In genomic region chr6:12182676-12183075, GRCh38 we compare ENCODE assay signal across 24 cellular contexts.
DNase-seq lines count a peak whose midpoint lies in the region; ATAC-seq, FAIRE-seq and TF ChIP-seq lines count a peak whose summit lies in the region.
"Had no signal": no experiment of that assay in that cellular context is flagged by ENCODE, and none has a peak within 500 bp of the region (broad histone marks: within the 10 kb centered on the region; RNA-seq: fewer than 3 reads in every experiment).

No MANE protein-coding gene starts in this region.

- no peaks in the 10 kb centered on the region for H3K4me1 ChIP-seq in K562 (replicated peaks in 1 of 2; ENCODE audit: control insufficient read depth in 2 of 2, insufficient read depth in 2 of 2, low read length in 2 of 2)
- no peaks in the 10 kb centered on the region for H3K4me1 ChIP-seq in naive thymus-derived CD4-positive, alpha-beta T cell (ENCODE audit: control insufficient read depth in 2 of 2, insufficient read depth in 2 of 2, low read length in 2 of 2)
- H3K4me1 ChIP-seq: adrenal gland, SJSA1, upper lobe of right lung had no signal

- no peaks in the 10 kb centered on the region for H3K9me3 Mint-ChIP-seq in activated CD4-positive, alpha-beta memory T cell treated with anti-CD3 and anti-CD28 coated beads for 36 hours
- no peaks in the 10 kb centered on the region for H3K9me3 Mint-ChIP-seq in activated CD4-positive, alpha-beta memory T cell treated with anti-CD3 and anti-CD28 coated beads, Interleukin-2, amount 10 ng/mL, durations not matched to agents 7 days and 5 days
- peaks cover 0 to 1% (median 0%) of the 10 kb centered on the region in 11 donors for H3K9me3 Mint-ChIP-seq in naive thymus-derived CD4-positive, alpha-beta T cell
- H3K9me3 Mint-ChIP-seq: CD14-positive monocyte; neural crest cell; stimulated activated naive CD8-positive, alpha-beta T cell treated with anti-CD3 and anti-CD28 coated beads, Interleukin-15, Interleukin-2, amounts not matched to agents 100 ng/mL and 50 ng/mL, for 24 hours; T-helper 2 cell treated with Interferon-gamma antibody and Interleukin-4, amounts not matched to agents 5 μg/mL and 100 μg/mL, for 36 hours had no signal

- no peaks in the 10 kb centered on the region for H3K9me1 ChIP-seq in K562 (ENCODE audit: control insufficient read depth, insufficient read depth, low read length)

- no peak overlapping the region for H3K27ac ChIP-seq in K562 (ENCODE audit: extremely low read depth, low read depth, low read length)
- no peak overlapping the region for H3K27ac ChIP-seq in naive thymus-derived CD4-positive, alpha-beta T cell (ENCODE audit: low read depth, low read length)
- H3K27ac ChIP-seq: adrenal gland, HL-60, SJSA1, upper lobe of right lung had no signal

- POLR2A ChIA-PET in activated CD4-positive, alpha-beta memory T cell treated with anti-CD3 and anti-CD28 coated beads for 36 hours (lab: Charles Lee), result no interaction called here
- POLR2A ChIA-PET in activated CD4-positive, alpha-beta memory T cell treated with anti-CD3 and anti-CD28 coated beads, Interleukin-2, amount 10 ng/mL, durations not matched to agents 7 days and 5 days (lab: Charles Lee), result no interaction called here
- POLR2A ChIA-PET in K562 (lab: Yijun Ruan, JAX), result no interaction called here
- POLR2A ChIA-PET in naive thymus-derived CD4-positive, alpha-beta T cell (lab: Charles Lee), result no interaction called here

- H3K36me3 ChIP-seq in MG63 (no peaks in the 10 kb centered on the region), K562 (ENCODE audit: control insufficient read depth, insufficient read depth, low read length) (no peaks in the 10 kb centered on the region)
- no peaks in the 10 kb centered on the region for H3K36me3 ChIP-seq in naive thymus-derived CD4-positive, alpha-beta T cell (ENCODE audit: control insufficient read depth in 2 of 3, insufficient read depth in 3 of 3, low read length in 3 of 3)
- H3K36me3 ChIP-seq: adrenal gland, SJSA1, upper lobe of right lung had no signal

- peaks cover 8% of the 10 kb centered on the region for H3K4me1 Mint-ChIP-seq in activated CD4-positive, alpha-beta memory T cell treated with anti-CD3 and anti-CD28 coated beads for 36 hours (ENCODE audit: low read depth)
- H3K4me1 Mint-ChIP-seq in activated CD4-positive, alpha-beta memory T cell treated with anti-CD3 and anti-CD28 coated beads, Interleukin-2, amount 10 ng/mL, durations not matched to agents 7 days and 5 days, result peaks cover 16% of the 10 kb centered on the region
- H3K4me1 Mint-ChIP-seq in naive thymus-derived CD4-positive, alpha-beta T cell, result peaks cover 0 to 10% (median 6%) of the 10 kb centered on the region in 7 donors
- H3K4me1 Mint-ChIP-seq: CD14-positive monocyte, neural crest cell had no signal

- ATAC-seq in K562, result peak; percentile 56; the same call in 2 of the 3 replicates
- ATAC-seq in naive thymus-derived CD4-positive, alpha-beta T cell, result peak; percentile 49
- no peak for ATAC-seq in HG02852 (IDR thresholded peaks at IDR 0.05; ENCODE audit: unreplicated experiment)
- no peak for ATAC-seq in GM18519 (IDR thresholded peaks at IDR 0.05; ENCODE audit: low FRiP score, unreplicated experiment)
- ATAC-seq: upper lobe of right lung had no signal

- intact Hi-C loops in activated CD4-positive, alpha-beta memory T cell treated with anti-CD3 and anti-CD28 coated beads for 36 hours (cut with micrococcal nuclease), result no loop called here
- intact Hi-C loops in K562 (cut with micrococcal nuclease), result loop anchor here (5.0 kb wide), 1 partner anchor 525 kb away; no protein-coding TSS in a partner anchor
- intact Hi-C loops in naive thymus-derived CD4-positive, alpha-beta T cell (cut with micrococcal nuclease), result no loop called here

- no peak overlapping the region for H3K4me3 Mint-ChIP-seq in activated CD4-positive, alpha-beta memory T cell treated with anti-CD3 and anti-CD28 coated beads for 36 hours
- no peak overlapping the region for H3K4me3 Mint-ChIP-seq in activated CD4-positive, alpha-beta memory T cell treated with anti-CD3 and anti-CD28 coated beads, Interleukin-2, amount 10 ng/mL, durations not matched to agents 7 days and 5 days
- H3K4me3 Mint-ChIP-seq in naive thymus-derived CD4-positive, alpha-beta T cell, result no peak overlapping the region
- H3K4me3 Mint-ChIP-seq: CD14-positive monocyte; neural crest cell; stimulated activated naive CD8-positive, alpha-beta T cell treated with anti-CD3 and anti-CD28 coated beads, Interleukin-15, Interleukin-2, amounts not matched to agents 100 ng/mL and 50 ng/mL, for 24 hours; T-helper 2 cell treated with Interferon-gamma antibody and Interleukin-4, amounts not matched to agents 5 μg/mL and 100 μg/mL, for 36 hours had no signal

- FAIRE-seq in K562 (lab: Jason Lieb, UNC), result no peak
- FAIRE-seq: colon had no signal

- DNase-seq in activated CD4-positive, alpha-beta memory T cell treated with anti-CD3 and anti-CD28 coated beads for 36 hours, result peak; percentile 23
- no peak for DNase-seq in activated CD4-positive, alpha-beta memory T cell treated with anti-CD3 and anti-CD28 coated beads, Interleukin-2, amount 10 ng/mL, durations not matched to agents 7 days and 5 days
- DNase-seq in MG63 (peak; percentile 30), K562 (ENCODE audit: extremely low read depth in 1 of 4, low spot score in 3 of 4) (no peak)
- DNase-seq in naive thymus-derived CD4-positive, alpha-beta T cell, result no peak
- DNase-seq in stimulated activated CD4-positive, alpha-beta T cell treated with anti-CD3 and anti-CD28 coated beads, Interleukin-2, amount 100 ng/mL, for 24 hours, result no peak
- DNase-seq: 8988T; activated CD4-positive, alpha-beta T cell treated with anti-CD3 and anti-CD28 coated beads for 4 hours; activated T-cell treated with anti-CD3 and anti-CD28 coated beads, Interleukin-2, amount 50 U/mL, for 1 hour; adrenal gland; DMS53; mesendoderm; NCI-H1436 treated with DMSO at 0.1 percent for 48 hours; NCI-H345; upper lobe of right lung had no signal

- H3K27me3 ChIP-seq in MG63 (no peaks in the 10 kb centered on the region), K562 (ENCODE audit: control insufficient read depth in 2 of 2, insufficient read depth in 2 of 2, low read length in 2 of 2) (peaks cover 0 to 7% of the 10 kb centered on the region in 2 experiments; a peak in 3 of 5 replicates)
- no peaks in the 10 kb centered on the region for H3K27me3 ChIP-seq in naive thymus-derived CD4-positive, alpha-beta T cell (ENCODE audit: control insufficient read depth in 2 of 2, insufficient read depth in 2 of 2, low read length in 2 of 2)
- H3K27me3 ChIP-seq: adrenal gland, SJSA1, upper lobe of right lung had no signal

- no peaks in the 10 kb centered on the region for H3K36me3 Mint-ChIP-seq in activated CD4-positive, alpha-beta memory T cell treated with anti-CD3 and anti-CD28 coated beads for 36 hours
- H3K36me3 Mint-ChIP-seq in activated CD4-positive, alpha-beta memory T cell treated with anti-CD3 and anti-CD28 coated beads, Interleukin-2, amount 10 ng/mL, durations not matched to agents 7 days and 5 days (ENCODE audit: low read depth), result no peaks in the 10 kb centered on the region
- peaks cover 0 to 4% (median 0%) of the 10 kb centered on the region in 5 donors for H3K36me3 Mint-ChIP-seq in naive thymus-derived CD4-positive, alpha-beta T cell
- H3K36me3 Mint-ChIP-seq: CD14-positive monocyte had no signal

- CTCF ChIA-PET in activated CD4-positive, alpha-beta memory T cell treated with anti-CD3 and anti-CD28 coated beads for 36 hours (lab: Charles Lee), result no interaction called here
- CTCF ChIA-PET in activated CD4-positive, alpha-beta memory T cell treated with anti-CD3 and anti-CD28 coated beads, Interleukin-2, amount 10 ng/mL, durations not matched to agents 7 days and 5 days (lab: Charles Lee), result no interaction called here
- CTCF ChIA-PET in K562 (lab: Yijun Ruan, JAX; ENCODE audit: low intra/inter-chr PET ratio), result no interaction called here
- CTCF ChIA-PET in naive thymus-derived CD4-positive, alpha-beta T cell (lab: Charles Lee), result no interaction called here

- in situ Hi-C loops in K562 (cut with MboI), result no loop called here

- no peaks in the 10 kb centered on the region for H3K79me2 ChIP-seq in K562 (ENCODE audit: control insufficient read depth, insufficient read depth, low read length)

- no peak overlapping the region for H3K4me2 ChIP-seq in K562 (ENCODE audit: insufficient read depth, low read length)

- no peaks in the 10 kb centered on the region for H3K9me3 ChIP-seq in MG63
- no peaks in the 10 kb centered on the region for H3K9me3 ChIP-seq in K562 (replicated peaks; ENCODE audit: control insufficient read depth, insufficient read depth, low read depth, low read length)
- H3K9me3 ChIP-seq in naive thymus-derived CD4-positive, alpha-beta T cell (ENCODE audit: control insufficient read depth in 2 of 3, low read length in 3 of 3), result no peaks in the 10 kb centered on the region
- H3K9me3 ChIP-seq: adrenal gland, SJSA1, upper lobe of right lung had no signal

- H3K27ac Mint-ChIP-seq in activated CD4-positive, alpha-beta memory T cell treated with anti-CD3 and anti-CD28 coated beads for 36 hours, result no peak overlapping the region
- H3K27ac Mint-ChIP-seq in activated CD4-positive, alpha-beta memory T cell treated with anti-CD3 and anti-CD28 coated beads, Interleukin-2, amount 10 ng/mL, durations not matched to agents 7 days and 5 days, result no peak overlapping the region
- no peak overlapping the region for H3K27ac Mint-ChIP-seq in naive thymus-derived CD4-positive, alpha-beta T cell
- H3K27ac Mint-ChIP-seq: CD14-positive monocyte; stimulated activated naive CD8-positive, alpha-beta T cell treated with anti-CD3 and anti-CD28 coated beads, Interleukin-15, Interleukin-2, amounts not matched to agents 100 ng/mL and 50 ng/mL, for 24 hours; T-helper 2 cell treated with Interferon-gamma antibody and Interleukin-4, amounts not matched to agents 5 μg/mL and 100 μg/mL, for 36 hours had no signal

- peaks cover 2% of the 10 kb centered on the region for H3K27me3 Mint-ChIP-seq in activated CD4-positive, alpha-beta memory T cell treated with anti-CD3 and anti-CD28 coated beads for 36 hours
- peaks cover 2% of the 10 kb centered on the region for H3K27me3 Mint-ChIP-seq in activated CD4-positive, alpha-beta memory T cell treated with anti-CD3 and anti-CD28 coated beads, Interleukin-2, amount 10 ng/mL, durations not matched to agents 7 days and 5 days
- peaks cover 0 to 31% (median 0%) of the 10 kb centered on the region in 5 donors for H3K27me3 Mint-ChIP-seq in naive thymus-derived CD4-positive, alpha-beta T cell

- H3K4me3 ChIP-seq in MG63 (no peak overlapping the region), K562 (no peak overlapping the region)
- no peak overlapping the region for H3K4me3 ChIP-seq in naive thymus-derived CD4-positive, alpha-beta T cell (ENCODE audit: low read length)
- H3K4me3 ChIP-seq: adrenal gland, SJSA1, upper lobe of right lung had no signal

- TF ChIP-seq EP300 in K562 (IDR thresholded peaks at IDR 0.05; ENCODE audit: low read length), result no peak

- H4K20me1 ChIP-seq in K562 (replicated peaks; ENCODE audit: control insufficient read depth, insufficient read depth, low read length), result no peaks in the 10 kb centered on the region

- no peak for TF ChIP-seq POLR2A in K562 (conservative IDR thresholded peaks at IDR 0.05)

- TF ChIP-seq CTCF in K562 (IDR thresholded peaks at IDR 0.05 in 2 of 3, conservative IDR thresholded peaks at IDR 0.05 in 1 of 3; ENCODE audit: insufficient read depth in 2 of 3, low read depth in 1 of 3, low read length in 3 of 3), result no peak

- no TSS peak for BruUV-seq in K562 (replicated peaks; lab: Mats Ljungman, UMichigan)

- H2AFZ ChIP-seq in K562 (ENCODE audit: low read depth, low read length), result no peak overlapping the region

- no peak for TF ChIP-seq RAD21 in K562 (CRISPR knock-in tag; conservative IDR thresholded peaks at IDR 0.05 in 1 of 2, IDR thresholded peaks at IDR 0.05 in 1 of 2)

- no peak overlapping the region for H3K9ac ChIP-seq in K562 (ENCODE audit: insufficient read depth in 1 of 2, low read depth in 2 of 2, low read length in 2 of 2)

- WGBS in K562 (ENCODE audit: insufficient coverage, low coverage, missing lambda C conversion rate), result 8% methylated on average over 5 of the region's 5 CpGs

Comparison
In these comparisons a context has a peak if more than half of its experiments do, and no peak if none do; other contexts are left out.
1. DNase-seq: peak in activated CD4-positive, alpha-beta memory T cell treated with anti-CD3 and anti-CD28 coated beads for 36 hours (single experiment) and MG63 (single experiment); none in activated CD4-positive, alpha-beta memory T cell treated with anti-CD3 and anti-CD28 coated beads, Interleukin-2, amount 10 ng/mL, durations not matched to agents 7 days and 5 days (single experiment), K562 (0 of 4), naive thymus-derived CD4-positive, alpha-beta T cell (0 of 9) and stimulated activated CD4-positive, alpha-beta T cell treated with anti-CD3 and anti-CD28 coated beads, Interleukin-2, amount 100 ng/mL, for 24 hours (0 of 2).
2. ATAC-seq: peak in K562 (single experiment) and naive thymus-derived CD4-positive, alpha-beta T cell (single experiment); none in HG02852 (single experiment) and GM18519 (single experiment).